Comparison of ENCODE assay signal across 12 cellular contexts in the genomic region with DNA sequence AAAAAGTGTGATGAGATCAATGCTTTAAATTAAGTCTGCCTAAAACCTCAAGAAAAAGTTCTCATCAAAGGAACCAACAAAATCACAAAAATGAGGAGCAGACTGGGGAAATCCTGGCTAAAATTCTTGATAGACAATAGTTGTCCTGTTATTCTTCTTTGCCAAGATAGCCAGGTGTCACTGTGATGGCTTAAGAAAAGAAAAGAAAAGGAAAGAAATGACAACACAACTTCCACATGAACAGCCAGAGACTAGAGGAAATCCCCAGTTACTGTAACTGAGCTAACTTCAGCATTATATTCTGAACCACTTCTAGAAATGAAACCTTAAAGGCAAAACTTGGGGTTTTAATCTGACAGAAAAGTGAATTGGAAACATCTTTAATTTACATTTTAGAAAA.
DNase-seq lines count a peak whose midpoint lies in the region; ATAC-seq lines count a peak whose summit lies in the region.
"Had no signal": no experiment of that assay in that cellular context is flagged by ENCODE, and none has a peak within 500 bp of the region (broad histone marks: within the 10 kb centered on the region; RNA-seq: fewer than 3 reads in every experiment).

No MANE protein-coding gene starts in this region.

- no peaks in the 10 kb centered on the region for H3K27me3 Mint-ChIP-seq in naive B cell
- peaks cover 19% of the 10 kb centered on the region for H3K27me3 Mint-ChIP-seq in activated CD4-positive, alpha-beta memory T cell treated with anti-CD3 and anti-CD28 coated beads, Interleukin-2, amount 10 ng/mL, durations not matched to agents 7 days and 5 days

- POLR2A ChIA-PET in activated CD4-positive, alpha-beta memory T cell treated with anti-CD3 and anti-CD28 coated beads, Interleukin-2, amount 10 ng/mL, durations not matched to agents 7 days and 5 days (lab: Charles Lee), result no interaction called here

- ATAC-seq in GM18870 (IDR thresholded peaks at IDR 0.05; ENCODE audit: unreplicated experiment) (peak; percentile 88), GM21619 (IDR thresholded peaks at IDR 0.05; ENCODE audit: unreplicated experiment) (peak; percentile 83), HG03108 (IDR thresholded peaks at IDR 0.05; ENCODE audit: unreplicated experiment) (peak; percentile 68), naive B cell (ENCODE audit: low read depth in 2 of 2) (peak; percentile 75 to 76)
- ATAC-seq: pancreas had no signal

- DNase-seq in naive B cell, result no peak
- DNase-seq in activated CD4-positive, alpha-beta memory T cell treated with anti-CD3 and anti-CD28 coated beads, Interleukin-2, amount 10 ng/mL, durations not matched to agents 7 days and 5 days, result no peak
- DNase-seq in NCI-H1048 (lab: John Stamatoyannopoulos, UW), result no peak
- no peak for DNase-seq in stimulated activated CD4-positive, alpha-beta T cell treated with anti-CD3 and anti-CD28 coated beads, Interleukin-4, amount 100 ng/mL, for 24 hours
- DNase-seq: NCI-H510A treated with DMSO at 0.1 percent for 48 hours; pancreas; SHP77 treated with DMSO at 0.1 percent for 48 hours; stimulated activated naive CD4-positive, alpha-beta T cell had no signal

- CTCF ChIA-PET in activated CD4-positive, alpha-beta memory T cell treated with anti-CD3 and anti-CD28 coated beads, Interleukin-2, amount 10 ng/mL, durations not matched to agents 7 days and 5 days (lab: Charles Lee), result interaction anchor here (0.8 kb wide), 1 partner anchor 153 kb away, joined by 3 read pairs; no protein-coding TSS in a partner anchor

- H3K9me3 Mint-ChIP-seq in naive B cell, result no peaks in the 10 kb centered on the region
- H3K9me3 Mint-ChIP-seq in activated CD4-positive, alpha-beta memory T cell treated with anti-CD3 and anti-CD28 coated beads, Interleukin-2, amount 10 ng/mL, durations not matched to agents 7 days and 5 days, result no peaks in the 10 kb centered on the region
- H3K9me3 Mint-ChIP-seq: activated T-helper 1 cell treated with anti-CD3 and anti-CD28 coated beads, Interleukin-12 subunit alpha, Interleukin-12 subunit beta, Interleukin-2, Interleukin-4 antibody, amounts not matched to agents 30 ng/mL and 10 ng/mL and 1 ng/mL, durations not matched to agents 14 hours and 24 hours and 36 hours had no signal

- H3K36me3 Mint-ChIP-seq in naive B cell, result no peaks in the 10 kb centered on the region
- no peaks in the 10 kb centered on the region for H3K36me3 Mint-ChIP-seq in activated CD4-positive, alpha-beta memory T cell treated with anti-CD3 and anti-CD28 coated beads, Interleukin-2, amount 10 ng/mL, durations not matched to agents 7 days and 5 days (ENCODE audit: low read depth)

- H3K4me3 Mint-ChIP-seq in naive B cell, result peak overlapping the region in 4 of 8 donors; percentile 0 to 78 (median 50)
- H3K4me3 Mint-ChIP-seq in activated CD4-positive, alpha-beta memory T cell treated with anti-CD3 and anti-CD28 coated beads, Interleukin-2, amount 10 ng/mL, durations not matched to agents 7 days and 5 days, result no peak overlapping the region
- H3K4me3 Mint-ChIP-seq: activated T-helper 1 cell treated with anti-CD3 and anti-CD28 coated beads, Interleukin-12 subunit alpha, Interleukin-12 subunit beta, Interleukin-2, Interleukin-4 antibody, amounts not matched to agents 30 ng/mL and 10 ng/mL and 1 ng/mL, durations not matched to agents 14 hours and 24 hours and 36 hours had no signal

- H3K4me1 Mint-ChIP-seq in naive B cell, result peaks cover 37 to 55% (median 41%) of the 10 kb centered on the region in 3 donors
- no peaks in the 10 kb centered on the region for H3K4me1 Mint-ChIP-seq in activated CD4-positive, alpha-beta memory T cell treated with anti-CD3 and anti-CD28 coated beads, Interleukin-2, amount 10 ng/mL, durations not matched to agents 7 days and 5 days

- peak overlapping the region in 4 of 6 donors; percentile 48 to 72 (median 58) for H3K27ac Mint-ChIP-seq in naive B cell
- no peak overlapping the region for H3K27ac Mint-ChIP-seq in activated CD4-positive, alpha-beta memory T cell treated with anti-CD3 and anti-CD28 coated beads, Interleukin-2, amount 10 ng/mL, durations not matched to agents 7 days and 5 days
- H3K27ac Mint-ChIP-seq: activated T-helper 1 cell treated with anti-CD3 and anti-CD28 coated beads, Interleukin-12 subunit alpha, Interleukin-12 subunit beta, Interleukin-2, Interleukin-4 antibody, amounts not matched to agents 30 ng/mL and 10 ng/mL and 1 ng/mL, durations not matched to agents 14 hours and 24 hours and 36 hours had no signal
